Comparison of ENCODE assay signal across 21 cellular contexts in genomic region chr1:34060901-34061415, GRCh38.
DNase-seq lines count a peak whose midpoint lies in the region; ATAC-seq and TF ChIP-seq lines count a peak whose summit lies in the region.
"Had no signal": no experiment of that assay in that cellular context is flagged by ENCODE, and none has a peak within 500 bp of the region (broad histone marks: within the 10 kb centered on the region; RNA-seq: fewer than 3 reads in every experiment).

No MANE protein-coding gene starts in this region.

- no peaks in the 10 kb centered on the region for H3K27me3 ChIP-seq in heart left ventricle

- no peaks in the 10 kb centered on the region for H3K4me1 Mint-ChIP-seq in T-cell
- H3K4me1 Mint-ChIP-seq: mesothelial cell of epicardium had no signal

- peaks cover 0 to 44% (median 6%) of the 10 kb centered on the region in 12 donors for H3K4me1 ChIP-seq in heart left ventricle
- H3K4me1 ChIP-seq: A549 had no signal

- no peak overlapping the region for H3K27ac Mint-ChIP-seq in T-cell
- H3K27ac Mint-ChIP-seq: activated naive CD8-positive, alpha-beta T cell; activated T-cell treated with anti-CD3 and anti-CD28 coated beads, Interleukin-2, amount 50 U/mL, for 72 hours; mesothelial cell of epicardium; progenitor cell of endocrine pancreas had no signal

- no peak overlapping the region for H3K4me3 ChIP-seq in heart left ventricle
- H3K4me3 ChIP-seq: A549, skin epidermis had no signal

- TF ChIP-seq POLR2A in heart left ventricle (IDR thresholded peaks at IDR 0.05) = no peak

- no peak for TF ChIP-seq CTCF in heart left ventricle (IDR thresholded peaks at IDR 0.05)

- H3K27ac ChIP-seq in heart left ventricle = no peak overlapping the region
- H3K27ac ChIP-seq: A549, KMS-11 had no signal

- H3K4me3 Mint-ChIP-seq in T-cell = no peak overlapping the region
- H3K4me3 Mint-ChIP-seq: activated naive CD8-positive, alpha-beta T cell; activated T-cell treated with anti-CD3 and anti-CD28 coated beads, Interleukin-2, amount 50 U/mL, for 72 hours; mesothelial cell of epicardium; nephron had no signal

- H3K36me3 ChIP-seq in heart left ventricle = no peaks in the 10 kb centered on the region

- H3K9me3 Mint-ChIP-seq in T-cell = no peaks in the 10 kb centered on the region
- H3K9me3 Mint-ChIP-seq: activated T-cell treated with anti-CD3 and anti-CD28 coated beads, Interleukin-2, amount 50 U/mL, for 72 hours; mesothelial cell of epicardium had no signal

- CTCF ChIA-PET in T-cell (lab: Charles Lee) = no interaction called here

- intact Hi-C loops in heart left ventricle (cut with DNase I) = no loop called here

- DNase-seq in AG08396 (ENCODE audit: low spot score) (peak; percentile 17), astrocyte of the hippocampus (ENCODE audit: low read depth, low spot score) (peak; percentile 37), heart left ventricle (peak in 3 of 5 donors; percentile 15 to 59 (median 34)), pons (ENCODE audit: low spot score) (peak; percentile 43), NCI-H82 (lab: John Stamatoyannopoulos, UW) (no peak), T-cell (no peak)
- DNase-seq: activated CD4-positive, alpha-beta T cell treated with anti-CD3 and anti-CD28 coated beads for 4 hours; activated T-cell treated with anti-CD3 and anti-CD28 coated beads, Interleukin-2, amount 50 U/mL, for 72 hours; GF-D8; NCI-H1694 treated with DMSO at 0.1 percent for 48 hours; NCI-H748 treated with DMSO at 0.1 percent for 48 hours; stimulated activated naive CD8-positive, alpha-beta T cell treated with anti-CD3 and anti-CD28 coated beads, Interleukin-15, Interleukin-2, amounts not matched to agents 100 U/mL and 50 U/mL, for 24 hours had no signal

- POLR2A ChIA-PET in T-cell (lab: Charles Lee) = no interaction called here

- ATAC-seq in heart left ventricle (peak in 1 of 4 donors; percentile 59), GM21423 (IDR thresholded peaks at IDR 0.05; ENCODE audit: unreplicated experiment) (no peak), GM19397 (IDR thresholded peaks at IDR 0.05; ENCODE audit: unreplicated experiment) (no peak), T-cell (replicated peaks in 1 of 4) (no peak)
- ATAC-seq: A549; activated T-cell treated with anti-CD3 and anti-CD28 coated beads, Interleukin-2, amount 50 U/mL, for 72 hours; stimulated activated naive CD8-positive, alpha-beta T cell treated with anti-CD3 and anti-CD28 coated beads, Interleukin-15, Interleukin-2, amounts not matched to agents 100 U/mL and 50 U/mL, for 24 hours had no signal

- H3K9me3 ChIP-seq in heart left ventricle = no peaks in the 10 kb centered on the region
- H3K9me3 ChIP-seq: A549 had no signal

- peaks cover 21 to 28% of the 10 kb centered on the region in 2 donors for H3K27me3 Mint-ChIP-seq in T-cell

- 25 to 57% (median 48%) methylated on average over 4 to 10 of the region's 10 CpGs for WGBS in heart left ventricle, 4 donors

- H3K36me3 Mint-ChIP-seq in T-cell = no peaks in the 10 kb centered on the region
- H3K36me3 Mint-ChIP-seq: activated naive CD8-positive, alpha-beta T cell; mesothelial cell of epicardium had no signal

Comparison
In these comparisons a context has a peak if more than half of its experiments do, and no peak if none do; other contexts are left out.
1. DNase-seq: peak in AG08396 (single experiment), astrocyte of the hippocampus (single experiment), heart left ventricle (3 of 5) and pons (single experiment); none in NCI-H82 (single experiment) and T-cell (0 of 34).